ENCODE assay signal across 11 cellular contexts in the genomic region with DNA sequence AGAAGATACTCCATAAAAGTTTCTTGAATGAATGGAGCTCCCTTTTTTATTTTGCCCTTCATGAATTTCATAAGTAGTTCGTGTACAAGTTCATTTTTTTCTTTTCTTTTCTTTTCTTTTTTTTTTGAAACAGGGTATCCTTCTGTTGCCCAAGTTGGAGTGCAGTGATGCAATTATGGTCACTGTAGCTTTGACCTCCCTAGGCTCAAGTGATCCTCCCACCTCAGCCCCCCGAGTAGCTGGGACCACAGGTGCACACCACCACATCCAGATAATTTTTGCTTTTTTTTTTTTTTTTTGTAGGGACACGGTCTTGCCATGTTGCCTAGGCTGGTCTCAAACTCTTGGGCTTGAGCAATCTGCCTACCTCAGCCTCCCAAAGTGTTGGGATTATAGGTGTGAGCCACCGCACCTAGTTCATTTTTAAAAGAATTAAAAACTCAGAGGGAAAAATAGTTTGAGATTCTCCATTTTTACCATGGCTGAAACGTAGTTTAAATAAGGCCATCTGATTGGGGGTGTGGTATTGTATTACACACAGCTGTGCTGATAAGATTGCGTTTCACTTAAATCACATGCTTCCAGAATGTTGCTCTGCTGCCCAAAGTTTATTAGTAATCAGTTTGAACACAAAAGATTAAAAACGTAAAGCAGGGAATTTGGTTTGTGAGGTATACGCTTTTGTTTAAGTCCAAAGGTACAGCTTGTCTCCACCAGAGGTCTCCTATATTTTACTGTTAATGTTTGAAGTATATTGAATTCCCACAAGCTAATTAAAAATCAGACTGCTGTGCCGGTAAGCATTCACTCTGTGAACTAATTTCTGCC.
DNase-seq lines count a peak whose midpoint lies in the region; ATAC-seq and TF ChIP-seq lines count a peak whose summit lies in the region.
"Had no signal": no experiment of that assay in that cellular context is flagged by ENCODE, and none has a peak within 500 bp of the region (broad histone marks: within the 10 kb centered on the region; RNA-seq: fewer than 3 reads in every experiment).

No MANE protein-coding gene starts in this region.

- TF ChIP-seq CTCF in right atrium auricular region (IDR thresholded peaks at IDR 0.05), result peak in 1 of 2 donors; percentile 44
- peak in 1 of 5 experiments; percentile 18 for TF ChIP-seq CTCF in transverse colon (IDR thresholded peaks at IDR 0.05)

- TF ChIP-seq POLR2A in transverse colon (IDR thresholded peaks at IDR 0.05), result no peak

- in situ Hi-C loops in transverse colon (cut with MboI; ENCODE audit: low pct_ligation_motif_present in 1 of 4, low pct_unique_long_range_greater_than_20kb in 1 of 4, low sequenced_read_pairs in 3 of 4), result no loop called here

- H3K27me3 Mint-ChIP-seq in activated T-helper 1 cell treated with anti-CD3 and anti-CD28 coated beads, Interleukin-12 subunit alpha, Interleukin-12 subunit beta, Interleukin-2, Interleukin-4 antibody, amounts not matched to agents 30 ng/mL and 10 ng/mL and 1 ng/mL, durations not matched to agents 14 hours and 24 hours and 36 hours (ENCODE audit: insufficient read depth), result no peaks in the 10 kb centered on the region

- H3K27ac ChIP-seq in right atrium auricular region (peak overlapping the region; percentile 44 to 47), transverse colon (peak overlapping the region in 3 of 4 donors; percentile 50 to 78 (median 67))
- H3K27ac ChIP-seq: lower lobe of right lung had no signal

- no peak for TF ChIP-seq EP300 in transverse colon (IDR thresholded peaks at IDR 0.05; ENCODE audit: low read depth)

- ATAC-seq in activated naive CD4-positive, alpha-beta T cell treated with anti-CD3 and anti-CD28 coated beads, Interleukin-2, amount 50 U/mL, for 72 hours, result no peak
- ATAC-seq in HG03159 (IDR thresholded peaks at IDR 0.05; ENCODE audit: unreplicated experiment), result no peak
- ATAC-seq: lower lobe of right lung had no signal

- peaks cover 7 to 10% of the 10 kb centered on the region in 2 donors for H3K36me3 Mint-ChIP-seq in activated naive CD4-positive, alpha-beta T cell treated with anti-CD3 and anti-CD28 coated beads, Interleukin-2, amount 50 U/mL, for 72 hours
- peaks cover 21% of the 10 kb centered on the region for H3K36me3 Mint-ChIP-seq in activated T-helper 1 cell treated with anti-CD3 and anti-CD28 coated beads, Interleukin-12 subunit alpha, Interleukin-12 subunit beta, Interleukin-2, Interleukin-4 antibody, amounts not matched to agents 30 ng/mL and 10 ng/mL and 1 ng/mL, durations not matched to agents 14 hours and 24 hours and 36 hours (ENCODE audit: low read depth)

- H3K9me3 Mint-ChIP-seq in activated naive CD4-positive, alpha-beta T cell treated with anti-CD3 and anti-CD28 coated beads, Interleukin-2, amount 50 U/mL, for 72 hours, result no peaks in the 10 kb centered on the region
- no peaks in the 10 kb centered on the region for H3K9me3 Mint-ChIP-seq in activated T-helper 1 cell treated with anti-CD3 and anti-CD28 coated beads, Interleukin-12 subunit alpha, Interleukin-12 subunit beta, Interleukin-2, Interleukin-4 antibody, amounts not matched to agents 30 ng/mL and 10 ng/mL and 1 ng/mL, durations not matched to agents 14 hours and 24 hours and 36 hours

- H3K4me3 ChIP-seq in right atrium auricular region (no peak overlapping the region), transverse colon (no peak overlapping the region)
- H3K4me3 ChIP-seq: lower lobe of right lung had no signal

- no peak for DNase-seq in activated naive CD4-positive, alpha-beta T cell treated with anti-CD3 and anti-CD28 coated beads, Interleukin-2, amount 50 U/mL, for 72 hours (ENCODE audit: low spot score in 2 of 2)
- DNase-seq in activated naive CD4-positive, alpha-beta T cell (lab: John Stamatoyannopoulos, UW), result no peak
- no peak for DNase-seq in activated T-helper 1 cell treated with anti-CD3 and anti-CD28 coated beads, Interleukin-12 subunit alpha, Interleukin-12 subunit beta, Interleukin-2, Interleukin-4 antibody, amounts not matched to agents 30 ng/mL and 10 ng/mL and 1 ng/mL, durations not matched to agents 14 hours and 24 hours and 36 hours (ENCODE audit: low spot score)
- DNase-seq in right atrium auricular region (ENCODE audit: low spot score) (no peak), transverse colon (no peak), NCI-H446 (lab: John Stamatoyannopoulos, UW) (no peak), ureter (ENCODE audit: low spot score) (no peak)
- DNase-seq: activated effector memory CD4-positive, alpha-beta T cell treated with anti-CD3 and anti-CD28 coated beads, Interleukin-2, amount 50 U/mL, for 16 hours; lower lobe of right lung; NCI-H524 treated with DMSO at 0.1 percent for 48 hours had no signal

- H3K4me1 ChIP-seq in right atrium auricular region (peaks cover 0 to 71% of the 10 kb centered on the region in 2 donors), transverse colon (peaks cover 11 to 51% (median 32%) of the 10 kb centered on the region in 4 donors)

- peaks cover 88% of the 10 kb centered on the region for H3K4me1 Mint-ChIP-seq in activated T-helper 1 cell treated with anti-CD3 and anti-CD28 coated beads, Interleukin-12 subunit alpha, Interleukin-12 subunit beta, Interleukin-2, Interleukin-4 antibody, amounts not matched to agents 30 ng/mL and 10 ng/mL and 1 ng/mL, durations not matched to agents 14 hours and 24 hours and 36 hours (ENCODE audit: low read depth)

- WGBS in transverse colon (ENCODE audit: low coverage in 1 of 2), 2 donors, result 54 to 63% methylated on average over 9 of the region's 9 CpGs

- intact Hi-C loops in activated T-helper 1 cell treated with anti-CD3 and anti-CD28 coated beads, Interleukin-12 subunit alpha, Interleukin-12 subunit beta, Interleukin-2, Interleukin-4 antibody, amounts not matched to agents 30 ng/mL and 10 ng/mL and 1 ng/mL, durations not matched to agents 14 hours and 24 hours and 36 hours (cut with micrococcal nuclease), result loop anchor here (2.0 to 10.0 kb wide), 2 partner anchors 13 to 483 kb away; a partner anchor contains a TSS
- intact Hi-C loops in transverse colon (cut with DNase I; ENCODE audit: low total_unique reads), result no loop called here

- H3K4me3 Mint-ChIP-seq in activated T-helper 1 cell treated with anti-CD3 and anti-CD28 coated beads, Interleukin-12 subunit alpha, Interleukin-12 subunit beta, Interleukin-2, Interleukin-4 antibody, amounts not matched to agents 30 ng/mL and 10 ng/mL and 1 ng/mL, durations not matched to agents 14 hours and 24 hours and 36 hours, result no peak overlapping the region

- H3K27me3 ChIP-seq in right atrium auricular region, result no peaks in the 10 kb centered on the region
- H3K27me3 ChIP-seq in transverse colon, result no peaks in the 10 kb centered on the region

- H3K9me3 ChIP-seq in right atrium auricular region (no peaks in the 10 kb centered on the region), transverse colon (no peaks in the 10 kb centered on the region)
- H3K9me3 ChIP-seq: lower lobe of right lung had no signal

- peak overlapping the region; percentile 60 to 85 for H3K27ac Mint-ChIP-seq in activated naive CD4-positive, alpha-beta T cell treated with anti-CD3 and anti-CD28 coated beads, Interleukin-2, amount 50 U/mL, for 72 hours
- peak overlapping the region; percentile 78 for H3K27ac Mint-ChIP-seq in activated T-helper 1 cell treated with anti-CD3 and anti-CD28 coated beads, Interleukin-12 subunit alpha, Interleukin-12 subunit beta, Interleukin-2, Interleukin-4 antibody, amounts not matched to agents 30 ng/mL and 10 ng/mL and 1 ng/mL, durations not matched to agents 14 hours and 24 hours and 36 hours

- H3K36me3 ChIP-seq in right atrium auricular region (no peaks in the 10 kb centered on the region), transverse colon (no peaks in the 10 kb centered on the region)
